9 cellular contexts compared by ENCODE assay signal in genomic region chr12:23083267-23083666, GRCh38.
A peak's percentile ranks its signal among the peaks of the same experiment; 100 is the strongest.
DNase-seq lines count a peak whose midpoint lies in the region; ATAC-seq, FAIRE-seq and TF ChIP-seq lines count a peak whose summit lies in the region.
"Had no signal": no experiment of that assay in that cellular context is flagged by ENCODE, and none has a peak within 500 bp of the region (broad histone marks: within the 10 kb centered on the region; RNA-seq: fewer than 3 reads in every experiment).

No MANE protein-coding gene starts in this region.

- H3K27ac ChIP-seq in osteoblast (ENCODE audit: low read depth, low read length) = no peak overlapping the region

- H4K20me1 ChIP-seq in osteoblast (ENCODE audit: insufficient read depth, low read length) = no peaks in the 10 kb centered on the region

- no peak overlapping the region for H2AFZ ChIP-seq in osteoblast (ENCODE audit: low read length)

- no peak for FAIRE-seq in GM19239 (lab: Jason Lieb, UNC)

- peaks cover 18% of the 10 kb centered on the region for H3K4me1 ChIP-seq in osteoblast (ENCODE audit: insufficient read depth, low read length)

- no peak overlapping the region for H3K4me3 ChIP-seq in osteoblast (ENCODE audit: insufficient read depth, low read length)

- no peaks in the 10 kb centered on the region for H3K9me3 ChIP-seq in osteoblast (ENCODE audit: low read depth, low read length)

- no peak for TF ChIP-seq CTCF in osteoblast (IDR thresholded peaks at IDR 0.05; ENCODE audit: extremely low read depth, low read depth, low read length)

- no peak overlapping the region for H3K4me2 ChIP-seq in osteoblast (ENCODE audit: insufficient read depth, low read length)

- no peaks in the 10 kb centered on the region for H3K36me3 ChIP-seq in osteoblast (ENCODE audit: insufficient read depth, low read length)

- no peaks in the 10 kb centered on the region for H3K79me2 ChIP-seq in osteoblast (ENCODE audit: insufficient read depth, low read length)

- ATAC-seq in GM19023 (IDR thresholded peaks at IDR 0.05; ENCODE audit: unreplicated experiment) (peak; percentile 71), HG03045 (IDR thresholded peaks at IDR 0.05; ENCODE audit: unreplicated experiment) (peak; percentile 88)

- DNase-seq in RPMI7951 (ENCODE audit: low read depth) (peak; percentile 88), osteoblast (ENCODE audit: insufficient read length, low spot score, missing footprints) (peak; percentile 66), GM19239 (ENCODE audit: insufficient read length, low spot score) (no peak), NCI-H187 treated with DMSO at 0.1 percent for 48 hours (lab: John Stamatoyannopoulos, UW) (no peak), NCI-H2227 treated with DMSO at 0.1 percent for 48 hours (lab: John Stamatoyannopoulos, UW) (no peak)
- DNase-seq: activated naive CD4-positive, alpha-beta T cell treated with anti-CD3 and anti-CD28 coated beads, Interleukin-2, amount 50 U/mL, for 16 hours; SW 1271 had no signal

- peaks cover 3% of the 10 kb centered on the region for H3K27me3 ChIP-seq in osteoblast (ENCODE audit: insufficient read depth, low read length)

Comparison
In these comparisons a context has a peak if more than half of its experiments do, and no peak if none do; other contexts are left out.
1. DNase-seq: peak in RPMI7951 (single experiment) and osteoblast (single experiment); none in GM19239 (single experiment), NCI-H187 treated with DMSO at 0.1 percent for 48 hours (single experiment) and NCI-H2227 treated with DMSO at 0.1 percent for 48 hours (single experiment).